In the genomic region with DNA sequence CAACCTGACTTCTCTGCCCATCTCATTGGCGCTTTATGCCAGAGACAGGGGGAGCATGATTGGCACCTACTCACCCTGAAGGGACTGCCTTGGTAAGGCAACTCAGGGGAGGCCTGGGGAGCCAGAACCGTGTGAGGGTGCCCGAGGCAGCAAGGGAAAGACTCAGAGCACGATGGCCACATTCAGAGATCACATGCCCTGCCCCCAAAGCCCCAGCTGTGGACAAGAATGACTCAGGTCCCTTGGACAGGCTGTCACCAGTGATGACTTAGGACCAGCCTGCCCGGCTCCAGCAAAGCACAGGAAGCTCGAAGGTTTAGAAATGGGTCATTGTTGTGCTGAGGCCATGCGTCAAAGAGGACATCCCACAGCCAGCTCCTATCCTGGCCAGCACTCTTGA, we compare ENCODE assay signal across 1 cellular context.
TF ChIP-seq lines count a peak whose summit lies in the region.

No MANE protein-coding gene starts in this region.

TF ChIP-seq in K562, 482 proteins besides CTCF, POLR2A, EP300 and RAD21 (continued from another document and continues in another):
- peak; percentile 12 for TF ChIP-seq TAF1 (IDR thresholded peaks at IDR 0.05; ENCODE audit: control insufficient read depth, extremely low read depth, insufficient read depth, low read length, severe bottlenecking)
- TF ChIP-seq RBM34 (IDR thresholded peaks at IDR 0.05; ENCODE audit: borderline replicate concordance, insufficient read depth, low read length): no peak
- no peak for TF ChIP-seq ZNF184 (CRISPR knock-in tag; IDR thresholded peaks at IDR 0.05)
- TF ChIP-seq, protein P1, sequence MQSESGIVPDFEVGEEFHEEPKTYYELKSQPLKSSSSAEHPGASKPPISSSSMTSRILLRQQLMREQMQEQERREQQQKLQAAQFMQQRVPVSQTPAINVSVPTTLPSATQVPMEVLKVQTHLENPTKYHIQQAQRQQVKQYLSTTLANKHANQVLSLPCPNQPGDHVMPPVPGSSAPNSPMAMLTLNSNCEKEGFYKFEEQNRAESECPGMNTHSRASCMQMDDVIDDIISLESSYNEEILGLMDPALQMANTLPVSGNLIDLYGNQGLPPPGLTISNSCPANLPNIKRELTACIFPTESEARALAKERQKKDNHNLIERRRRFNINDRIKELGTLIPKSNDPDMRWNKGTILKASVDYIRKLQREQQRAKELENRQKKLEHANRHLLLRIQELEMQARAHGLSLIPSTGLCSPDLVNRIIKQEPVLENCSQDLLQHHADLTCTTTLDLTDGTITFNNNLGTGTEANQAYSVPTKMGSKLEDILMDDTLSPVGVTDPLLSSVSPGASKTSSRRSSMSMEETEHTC (IDR thresholded peaks at IDR 0.05): no peak
- TF ChIP-seq, protein P2, sequence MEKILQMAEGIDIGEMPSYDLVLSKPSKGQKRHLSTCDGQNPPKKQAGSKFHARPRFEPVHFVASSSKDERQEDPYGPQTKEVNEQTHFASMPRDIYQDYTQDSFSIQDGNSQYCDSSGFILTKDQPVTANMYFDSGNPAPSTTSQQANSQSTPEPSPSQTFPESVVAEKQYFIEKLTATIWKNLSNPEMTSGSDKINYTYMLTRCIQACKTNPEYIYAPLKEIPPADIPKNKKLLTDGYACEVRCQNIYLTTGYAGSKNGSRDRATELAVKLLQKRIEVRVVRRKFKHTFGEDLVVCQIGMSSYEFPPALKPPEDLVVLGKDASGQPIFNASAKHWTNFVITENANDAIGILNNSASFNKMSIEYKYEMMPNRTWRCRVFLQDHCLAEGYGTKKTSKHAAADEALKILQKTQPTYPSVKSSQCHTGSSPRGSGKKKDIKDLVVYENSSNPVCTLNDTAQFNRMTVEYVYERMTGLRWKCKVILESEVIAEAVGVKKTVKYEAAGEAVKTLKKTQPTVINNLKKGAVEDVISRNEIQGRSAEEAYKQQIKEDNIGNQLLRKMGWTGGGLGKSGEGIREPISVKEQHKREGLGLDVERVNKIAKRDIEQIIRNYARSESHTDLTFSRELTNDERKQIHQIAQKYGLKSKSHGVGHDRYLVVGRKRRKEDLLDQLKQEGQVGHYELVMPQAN (IDR thresholded peaks at IDR 0.05; ENCODE audit: borderline replicate concordance): peak; percentile 40; the same call in 1 of the 2 replicates
- no peak for TF ChIP-seq TCF7L2 (IDR thresholded peaks at IDR 0.05; ENCODE audit: low read depth, low read length)
- TF ChIP-seq, protein P3, sequence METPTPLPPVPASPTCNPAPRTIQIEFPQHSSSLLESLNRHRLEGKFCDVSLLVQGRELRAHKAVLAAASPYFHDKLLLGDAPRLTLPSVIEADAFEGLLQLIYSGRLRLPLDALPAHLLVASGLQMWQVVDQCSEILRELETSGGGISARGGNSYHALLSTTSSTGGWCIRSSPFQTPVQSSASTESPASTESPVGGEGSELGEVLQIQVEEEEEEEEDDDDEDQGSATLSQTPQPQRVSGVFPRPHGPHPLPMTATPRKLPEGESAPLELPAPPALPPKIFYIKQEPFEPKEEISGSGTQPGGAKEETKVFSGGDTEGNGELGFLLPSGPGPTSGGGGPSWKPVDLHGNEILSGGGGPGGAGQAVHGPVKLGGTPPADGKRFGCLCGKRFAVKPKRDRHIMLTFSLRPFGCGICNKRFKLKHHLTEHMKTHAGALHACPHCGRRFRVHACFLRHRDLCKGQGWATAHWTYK (CRISPR knock-in tag; IDR thresholded peaks at IDR 0.05): peak; percentile 69; the same call in 1 of the 2 replicates
- no peak for TF ChIP-seq SIRT6 (IDR thresholded peaks at IDR 0.05; ENCODE audit: low read depth, low read length)
- no peak for TF ChIP-seq PHTF2 (CRISPR knock-in tag; IDR thresholded peaks at IDR 0.05)
- TF ChIP-seq ZNF324 (CRISPR knock-in tag; IDR thresholded peaks at IDR 0.05): no peak
- TF ChIP-seq MBD2 (IDR thresholded peaks at IDR 0.05; ENCODE audit: borderline replicate concordance, low read depth): 0 out of 2 replicates have a peak, but pooled peaks have one; percentile 22
- no peak for TF ChIP-seq SRSF9 (IDR thresholded peaks at IDR 0.05; ENCODE audit: borderline replicate concordance, low read depth, low read length)
- TF ChIP-seq COPS2 (conservative IDR thresholded peaks at IDR 0.05): no peak
- no peak for TF ChIP-seq ZNF780A (CRISPR knock-in tag; IDR thresholded peaks at IDR 0.05)
- TF ChIP-seq, protein P4, sequence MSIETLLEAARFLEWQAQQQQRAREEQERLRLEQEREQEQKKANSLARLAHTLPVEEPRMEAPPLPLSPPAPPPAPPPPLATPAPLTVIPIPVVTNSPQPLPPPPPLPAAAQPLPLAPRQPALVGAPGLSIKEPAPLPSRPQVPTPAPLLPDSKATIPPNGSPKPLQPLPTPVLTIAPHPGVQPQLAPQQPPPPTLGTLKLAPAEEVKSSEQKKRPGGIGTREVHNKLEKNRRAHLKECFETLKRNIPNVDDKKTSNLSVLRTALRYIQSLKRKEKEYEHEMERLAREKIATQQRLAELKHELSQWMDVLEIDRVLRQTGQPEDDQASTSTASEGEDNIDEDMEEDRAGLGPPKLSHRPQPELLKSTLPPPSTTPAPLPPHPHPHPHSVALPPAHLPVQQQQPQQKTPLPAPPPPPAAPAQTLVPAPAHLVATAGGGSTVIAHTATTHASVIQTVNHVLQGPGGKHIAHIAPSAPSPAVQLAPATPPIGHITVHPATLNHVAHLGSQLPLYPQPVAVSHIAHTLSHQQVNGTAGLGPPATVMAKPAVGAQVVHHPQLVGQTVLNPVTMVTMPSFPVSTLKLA (conservative IDR thresholded peaks at IDR 0.05): peak; percentile 57 to 86; a peak in 3 of 4 replicates
- peak; percentile 94 for TF ChIP-seq DACH1 (IDR thresholded peaks at IDR 0.05; ENCODE audit: partially characterized antibody)
- TF ChIP-seq CCNT2 (IDR thresholded peaks at IDR 0.05; ENCODE audit: borderline replicate concordance, extremely low read depth, insufficient read length, low read depth, low read length): no peak
- peak; percentile 40; the same call in 1 of the 2 replicates for TF ChIP-seq ZBTB17 (CRISPR knock-in tag; IDR thresholded peaks at IDR 0.05)
- TF ChIP-seq, protein P5, sequence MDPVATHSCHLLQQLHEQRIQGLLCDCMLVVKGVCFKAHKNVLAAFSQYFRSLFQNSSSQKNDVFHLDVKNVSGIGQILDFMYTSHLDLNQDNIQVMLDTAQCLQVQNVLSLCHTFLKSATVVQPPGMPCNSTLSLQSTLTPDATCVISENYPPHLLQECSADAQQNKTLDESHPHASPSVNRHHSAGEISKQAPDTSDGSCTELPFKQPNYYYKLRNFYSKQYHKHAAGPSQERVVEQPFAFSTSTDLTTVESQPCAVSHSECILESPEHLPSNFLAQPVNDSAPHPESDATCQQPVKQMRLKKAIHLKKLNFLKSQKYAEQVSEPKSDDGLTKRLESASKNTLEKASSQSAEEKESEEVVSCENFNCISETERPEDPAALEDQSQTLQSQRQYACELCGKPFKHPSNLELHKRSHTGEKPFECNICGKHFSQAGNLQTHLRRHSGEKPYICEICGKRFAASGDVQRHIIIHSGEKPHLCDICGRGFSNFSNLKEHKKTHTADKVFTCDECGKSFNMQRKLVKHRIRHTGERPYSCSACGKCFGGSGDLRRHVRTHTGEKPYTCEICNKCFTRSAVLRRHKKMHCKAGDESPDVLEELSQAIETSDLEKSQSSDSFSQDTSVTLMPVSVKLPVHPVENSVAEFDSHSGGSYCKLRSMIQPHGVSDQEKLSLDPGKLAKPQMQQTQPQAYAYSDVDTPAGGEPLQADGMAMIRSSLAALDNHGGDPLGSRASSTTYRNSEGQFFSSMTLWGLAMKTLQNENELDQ (CRISPR knock-in tag; IDR thresholded peaks at IDR 0.05; ENCODE audit: borderline replicate concordance): no peak
- 0 out of 4 replicates have a peak, but pooled peaks of 1 of the 2 experiments have one; percentile 6 for TF ChIP-seq KDM1A (IDR thresholded peaks at IDR 0.05)
- TF ChIP-seq, protein P6, sequence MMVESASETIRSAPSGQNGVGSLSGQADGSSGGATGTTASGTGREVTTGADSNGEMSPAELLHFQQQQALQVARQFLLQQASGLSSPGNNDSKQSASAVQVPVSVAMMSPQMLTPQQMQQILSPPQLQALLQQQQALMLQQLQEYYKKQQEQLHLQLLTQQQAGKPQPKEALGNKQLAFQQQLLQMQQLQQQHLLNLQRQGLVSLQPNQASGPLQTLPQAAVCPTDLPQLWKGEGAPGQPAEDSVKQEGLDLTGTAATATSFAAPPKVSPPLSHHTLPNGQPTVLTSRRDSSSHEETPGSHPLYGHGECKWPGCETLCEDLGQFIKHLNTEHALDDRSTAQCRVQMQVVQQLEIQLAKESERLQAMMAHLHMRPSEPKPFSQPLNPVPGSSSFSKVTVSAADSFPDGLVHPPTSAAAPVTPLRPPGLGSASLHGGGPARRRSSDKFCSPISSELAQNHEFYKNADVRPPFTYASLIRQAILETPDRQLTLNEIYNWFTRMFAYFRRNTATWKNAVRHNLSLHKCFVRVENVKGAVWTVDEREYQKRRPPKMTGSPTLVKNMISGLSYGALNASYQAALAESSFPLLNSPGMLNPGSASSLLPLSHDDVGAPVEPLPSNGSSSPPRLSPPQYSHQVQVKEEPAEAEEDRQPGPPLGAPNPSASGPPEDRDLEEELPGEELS (CRISPR knock-in tag; IDR thresholded peaks at IDR 0.05; ENCODE audit: borderline replicate concordance): no peak
- no peak for TF ChIP-seq SLC30A9 (CRISPR knock-in tag; IDR thresholded peaks at IDR 0.05)
- no peak for TF ChIP-seq HDAC8 (tag; IDR thresholded peaks at IDR 0.05)
- TF ChIP-seq, protein P7, sequence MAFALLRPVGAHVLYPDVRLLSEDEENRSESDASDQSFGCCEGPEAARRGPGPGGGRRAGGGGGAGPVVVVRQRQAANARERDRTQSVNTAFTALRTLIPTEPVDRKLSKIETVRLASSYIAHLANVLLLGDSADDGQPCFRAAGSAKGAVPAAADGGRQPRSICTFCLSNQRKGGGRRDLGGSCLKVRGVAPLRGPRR (CRISPR knock-in tag; IDR thresholded peaks at IDR 0.05): no peak
- TF ChIP-seq, protein P8, sequence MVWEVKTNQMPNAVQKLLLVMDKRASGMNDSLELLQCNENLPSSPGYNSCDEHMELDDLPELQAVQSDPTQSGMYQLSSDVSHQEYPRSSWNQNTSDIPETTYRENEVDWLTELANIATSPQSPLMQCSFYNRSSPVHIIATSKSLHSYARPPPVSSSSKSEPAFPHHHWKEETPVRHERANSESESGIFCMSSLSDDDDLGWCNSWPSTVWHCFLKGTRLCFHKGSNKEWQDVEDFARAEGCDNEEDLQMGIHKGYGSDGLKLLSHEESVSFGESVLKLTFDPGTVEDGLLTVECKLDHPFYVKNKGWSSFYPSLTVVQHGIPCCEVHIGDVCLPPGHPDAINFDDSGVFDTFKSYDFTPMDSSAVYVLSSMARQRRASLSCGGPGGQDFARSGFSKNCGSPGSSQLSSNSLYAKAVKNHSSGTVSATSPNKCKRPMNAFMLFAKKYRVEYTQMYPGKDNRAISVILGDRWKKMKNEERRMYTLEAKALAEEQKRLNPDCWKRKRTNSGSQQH (CRISPR knock-in tag; IDR thresholded peaks at IDR 0.05): no peak
- TF ChIP-seq PTTG1 (tag; IDR thresholded peaks at IDR 0.05; ENCODE audit: low read depth): no peak
- no peak for TF ChIP-seq ELF2 (CRISPR knock-in tag; IDR thresholded peaks at IDR 0.05)
- peak; percentile 70; the same call in 1 of the 2 replicates for TF ChIP-seq DMBX1 (CRISPR knock-in tag; IDR thresholded peaks at IDR 0.05; ENCODE audit: borderline replicate concordance)
- peak; percentile 67; the same call in 1 of the 2 replicates for TF ChIP-seq MAFF (IDR thresholded peaks at IDR 0.05; ENCODE audit: low read length)
- peak; percentile 27 for TF ChIP-seq KDM5B (IDR thresholded peaks at IDR 0.05; ENCODE audit: insufficient replicate concordance, low read depth, low read length)
- no peak for TF ChIP-seq FOS (IDR thresholded peaks at IDR 0.05; ENCODE audit: extremely low read depth, insufficient read length)
- no peak for TF ChIP-seq U2AF2 (optimal IDR thresholded peaks at IDR 0.05; ENCODE audit: low read depth, low read length)
- no peak for TF ChIP-seq GABPA (tag; conservative IDR thresholded peaks at IDR 0.05; ENCODE audit: low read depth)
- TF ChIP-seq PCBP2 (IDR thresholded peaks at IDR 0.05; ENCODE audit: low read depth, low read length, poor library complexity, severe bottlenecking): no peak
- TF ChIP-seq ETV1 (tag; conservative IDR thresholded peaks at IDR 0.05; ENCODE audit: low read depth): 0 out of 2 replicates have a peak, but pooled peaks have one; percentile 15
- TF ChIP-seq NR1H2 (CRISPR knock-in tag; IDR thresholded peaks at IDR 0.05): no peak
- TF ChIP-seq HCFC1 (IDR thresholded peaks at IDR 0.05; ENCODE audit: low read depth, low read length): no peak
- no peak for TF ChIP-seq ZNF165 (CRISPR knock-in tag; IDR thresholded peaks at IDR 0.05; ENCODE audit: borderline replicate concordance)
- no peak for TF ChIP-seq ZKSCAN3 (CRISPR knock-in tag; IDR thresholded peaks at IDR 0.05)
- TF ChIP-seq, protein P9, sequence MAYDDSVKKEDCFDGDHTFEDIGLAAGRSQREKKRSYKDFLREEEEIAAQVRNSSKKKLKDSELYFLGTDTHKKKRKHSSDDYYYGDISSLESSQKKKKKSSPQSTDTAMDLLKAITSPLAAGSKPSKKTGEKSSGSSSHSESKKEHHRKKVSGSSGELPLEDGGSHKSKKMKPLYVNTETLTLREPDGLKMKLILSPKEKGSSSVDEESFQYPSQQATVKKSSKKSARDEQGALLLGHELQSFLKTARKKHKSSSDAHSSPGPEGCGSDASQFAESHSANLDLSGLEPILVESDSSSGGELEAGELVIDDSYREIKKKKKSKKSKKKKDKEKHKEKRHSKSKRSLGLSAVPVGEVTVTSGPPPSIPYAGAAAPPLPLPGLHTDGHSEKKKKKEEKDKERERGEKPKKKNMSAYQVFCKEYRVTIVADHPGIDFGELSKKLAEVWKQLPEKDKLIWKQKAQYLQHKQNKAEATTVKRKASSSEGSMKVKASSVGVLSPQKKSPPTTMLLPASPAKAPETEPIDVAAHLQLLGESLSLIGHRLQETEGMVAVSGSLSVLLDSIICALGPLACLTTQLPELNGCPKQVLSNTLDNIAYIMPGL (CRISPR knock-in tag; IDR thresholded peaks at IDR 0.05): no peak
- TF ChIP-seq, protein P10, sequence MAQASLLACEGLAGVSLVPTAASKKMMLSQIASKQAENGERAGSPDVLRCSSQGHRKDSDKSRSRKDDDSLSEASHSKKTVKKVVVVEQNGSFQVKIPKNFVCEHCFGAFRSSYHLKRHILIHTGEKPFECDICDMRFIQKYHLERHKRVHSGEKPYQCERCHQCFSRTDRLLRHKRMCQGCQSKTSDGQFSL (CRISPR knock-in tag; IDR thresholded peaks at IDR 0.05): no peak
- TF ChIP-seq, protein P10 (tag; IDR thresholded peaks at IDR 0.05): no peak
- TF ChIP-seq MEIS2 (IDR thresholded peaks at IDR 0.05; ENCODE audit: partially characterized antibody): peak; percentile 93
- TF ChIP-seq SOX6 (IDR thresholded peaks at IDR 0.05): peak; percentile 54; the same call in 1 of the 2 replicates
- TF ChIP-seq, protein P11, sequence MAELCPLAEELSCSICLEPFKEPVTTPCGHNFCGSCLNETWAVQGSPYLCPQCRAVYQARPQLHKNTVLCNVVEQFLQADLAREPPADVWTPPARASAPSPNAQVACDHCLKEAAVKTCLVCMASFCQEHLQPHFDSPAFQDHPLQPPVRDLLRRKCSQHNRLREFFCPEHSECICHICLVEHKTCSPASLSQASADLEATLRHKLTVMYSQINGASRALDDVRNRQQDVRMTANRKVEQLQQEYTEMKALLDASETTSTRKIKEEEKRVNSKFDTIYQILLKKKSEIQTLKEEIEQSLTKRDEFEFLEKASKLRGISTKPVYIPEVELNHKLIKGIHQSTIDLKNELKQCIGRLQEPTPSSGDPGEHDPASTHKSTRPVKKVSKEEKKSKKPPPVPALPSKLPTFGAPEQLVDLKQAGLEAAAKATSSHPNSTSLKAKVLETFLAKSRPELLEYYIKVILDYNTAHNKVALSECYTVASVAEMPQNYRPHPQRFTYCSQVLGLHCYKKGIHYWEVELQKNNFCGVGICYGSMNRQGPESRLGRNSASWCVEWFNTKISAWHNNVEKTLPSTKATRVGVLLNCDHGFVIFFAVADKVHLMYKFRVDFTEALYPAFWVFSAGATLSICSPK (IDR thresholded peaks at IDR 0.05; ENCODE audit: borderline replicate concordance): no peak
